8 cellular contexts compared by ENCODE assay signal in the genomic region with DNA sequence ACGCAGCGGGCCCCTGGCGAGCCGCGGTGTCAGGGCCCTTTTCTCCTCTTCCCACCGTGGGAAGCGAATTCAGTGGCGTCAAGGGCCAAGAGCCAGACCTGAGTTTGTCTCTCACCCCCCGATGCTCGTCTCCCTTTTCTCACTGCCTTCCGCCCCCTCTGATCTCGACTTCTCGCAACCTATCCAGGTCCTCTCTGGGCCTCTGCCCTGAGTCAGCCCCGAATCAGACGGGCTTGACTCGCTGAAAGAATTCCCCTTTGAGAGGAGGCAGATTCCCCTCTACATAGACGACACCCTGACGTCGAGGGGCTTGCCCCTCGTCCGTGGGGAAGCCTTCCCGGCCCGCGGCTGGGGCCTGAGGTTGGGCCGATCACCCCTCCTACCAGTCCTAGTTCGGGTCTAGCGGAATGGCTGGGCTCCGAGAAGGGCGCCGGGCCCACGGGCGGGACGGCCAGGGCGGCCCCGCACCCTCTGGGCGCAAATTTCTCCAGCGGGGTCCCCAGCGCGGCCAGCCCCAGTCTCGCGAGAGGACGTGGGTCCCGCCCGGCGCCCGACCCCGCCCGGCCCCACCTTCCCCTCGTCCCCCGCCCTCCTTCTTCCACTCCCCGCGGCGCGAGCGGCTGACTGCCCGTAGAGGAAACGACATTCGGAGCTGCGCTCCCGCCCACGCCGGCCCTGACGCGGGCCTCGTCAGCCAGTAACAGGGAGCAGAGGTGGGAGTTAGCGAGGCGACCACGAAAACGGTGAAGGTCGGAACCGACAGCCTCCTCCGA. TPM values are rescaled to one million over a fixed set of nuclear protein-coding genes. Genes with fewer than 3 reads are reported as not detected.
DNase-seq lines count a peak whose midpoint lies in the region; ATAC-seq and FAIRE-seq lines count a peak whose summit lies in the region.

A gene with protein sequence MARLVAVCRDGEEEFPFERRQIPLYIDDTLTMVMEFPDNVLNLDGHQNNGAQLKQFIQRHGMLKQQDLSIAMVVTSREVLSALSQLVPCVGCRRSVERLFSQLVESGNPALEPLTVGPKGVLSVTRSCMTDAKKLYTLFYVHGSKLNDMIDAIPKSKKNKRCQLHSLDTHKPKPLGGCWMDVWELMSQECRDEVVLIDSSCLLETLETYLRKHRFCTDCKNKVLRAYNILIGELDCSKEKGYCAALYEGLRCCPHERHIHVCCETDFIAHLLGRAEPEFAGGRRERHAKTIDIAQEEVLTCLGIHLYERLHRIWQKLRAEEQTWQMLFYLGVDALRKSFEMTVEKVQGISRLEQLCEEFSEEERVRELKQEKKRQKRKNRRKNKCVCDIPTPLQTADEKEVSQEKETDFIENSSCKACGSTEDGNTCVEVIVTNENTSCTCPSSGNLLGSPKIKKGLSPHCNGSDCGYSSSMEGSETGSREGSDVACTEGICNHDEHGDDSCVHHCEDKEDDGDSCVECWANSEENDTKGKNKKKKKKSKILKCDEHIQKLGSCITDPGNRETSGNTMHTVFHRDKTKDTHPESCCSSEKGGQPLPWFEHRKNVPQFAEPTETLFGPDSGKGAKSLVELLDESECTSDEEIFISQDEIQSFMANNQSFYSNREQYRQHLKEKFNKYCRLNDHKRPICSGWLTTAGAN (plus strand): TSS at position 600 of the 773 bp plus-strand sequence. CDS start 806 bp downstream, outside the sequence.

- peak within 1 kb of the TSS; percentile 96 for H3K4me3 Mint-ChIP-seq in activated CD4-positive, alpha-beta T cell treated with anti-CD3 and anti-CD28 coated beads for 36 hours

- POLR2A ChIA-PET in activated CD4-positive, alpha-beta T cell treated with anti-CD3 and anti-CD28 coated beads for 36 hours (lab: Charles Lee): interaction anchor here (1.2 to 3.4 kb wide), 3 partner anchors 9 to 59 kb away, joined by 3 to 35 read pairs (median 5); partner anchors contain the start of genes MYO19 and PIGW

- no peaks in the 10 kb centered on the region for H3K27me3 Mint-ChIP-seq in activated CD4-positive, alpha-beta T cell treated with anti-CD3 and anti-CD28 coated beads for 36 hours

- intact Hi-C loops in activated CD4-positive, alpha-beta T cell treated with anti-CD3 and anti-CD28 coated beads for 36 hours (cut with DNase I, micrococcal nuclease): loop anchor here (1.0 to 10.0 kb wide), 14 partner anchors 9 to 1170 kb away; partner anchors contain the start of genes DHRS11 (in 2 of the 2), AATF (in 1 of the 2), ACACA (in 1 of the 2) and AP2B1 (in 1 of the 2)

- CTCF ChIA-PET in activated CD4-positive, alpha-beta T cell treated with anti-CD3 and anti-CD28 coated beads for 36 hours (lab: Charles Lee): interaction anchor here (0.9 to 3.0 kb wide), 3 partner anchors 9 to 58 kb away, joined by 5 to 15 read pairs (median 6); partner anchors contain the start of genes MRM1, MYO19 and PIGW

- H3K36me3 Mint-ChIP-seq in activated CD4-positive, alpha-beta T cell treated with anti-CD3 and anti-CD28 coated beads for 36 hours (ENCODE audit: low read depth): peaks cover 26% of the 10 kb centered on the region

- FAIRE-seq in GM19239 (lab: Jason Lieb, UNC): no peak

- DNase-seq in AML-193 (lab: John Stamatoyannopoulos, UW) (peak; percentile 88 to 93), GM19239 (ENCODE audit: insufficient read length, low spot score) (peak; percentile 65), NCI-H524 (lab: John Stamatoyannopoulos, UW) (peak; percentile 85 to 91), cerebellum (ENCODE audit: low spot score) (peak; percentile 95), kidney glomerular epithelial cell (lab: John Stamatoyannopoulos, UW) (peak; percentile 75)
- peak; percentile 96 for DNase-seq in activated CD4-positive, alpha-beta T cell treated with anti-CD3 and anti-CD28 coated beads for 36 hours
- peak; percentile 94 for DNase-seq in stimulated activated CD4-positive, alpha-beta T cell treated with anti-CD3 and anti-CD28 coated beads, Interleukin-15, amount 100 ng/mL, for 24 hours

- no peaks in the 10 kb centered on the region for H3K9me3 Mint-ChIP-seq in activated CD4-positive, alpha-beta T cell treated with anti-CD3 and anti-CD28 coated beads for 36 hours (ENCODE audit: low read depth)

- peaks cover 28% of the 10 kb centered on the region for H3K4me1 Mint-ChIP-seq in activated CD4-positive, alpha-beta T cell treated with anti-CD3 and anti-CD28 coated beads for 36 hours

- peak within 1 kb of the TSS; percentile 97 for H3K27ac Mint-ChIP-seq in activated CD4-positive, alpha-beta T cell treated with anti-CD3 and anti-CD28 coated beads for 36 hours

- ATAC-seq in HG03439 (IDR thresholded peaks at IDR 0.05; ENCODE audit: unreplicated experiment): peak; percentile 49
- ATAC-seq in activated CD4-positive, alpha-beta T cell treated with anti-CD3 and anti-CD28 coated beads for 36 hours: peak; percentile 67

RNA-seq across cellular contexts. Expression of the gene that starts here (rescaled TPM):
- 10 to 100 TPM; 75.2 to 81.4 TPM for total RNA-seq in activated CD4-positive, alpha-beta T cell treated with anti-CD3 and anti-CD28 coated beads for 36 hours
- 57.3 TPM for total RNA-seq in cerebellum

Comparison
In these comparisons a context has a peak if more than half of its experiments do, and no peak if none do; other contexts are left out.
1. Peak in every context shown above with its lines: DNase-seq and ATAC-seq.